8 cellular contexts compared by ENCODE assay signal in genomic region chr7:35799846-35800717, GRCh38. TPM values are rescaled to one million over a fixed set of nuclear protein-coding genes. Genes with fewer than 3 reads are reported as not detected.
DNase-seq lines count a peak whose midpoint lies in the region; ATAC-seq and TF ChIP-seq lines count a peak whose summit lies in the region.

No MANE protein-coding gene starts in this region.

- TF ChIP-seq CTCF in AG10803 (conservative IDR thresholded peaks at IDR 0.05; ENCODE audit: low read length) (no peak), WI38 (IDR thresholded peaks at IDR 0.05; ENCODE audit: low read depth, low read length) (no peak), kidney epithelial cell (IDR thresholded peaks at IDR 0.05; ENCODE audit: insufficient read depth, low read length, poor library complexity, severe bottlenecking) (no peak)

- H3K27ac Mint-ChIP-seq in central memory CD8-positive, alpha-beta T cell (ENCODE audit: low read depth), result peak overlapping the region; percentile 99

- H3K4me3 Mint-ChIP-seq in central memory CD8-positive, alpha-beta T cell, result peak overlapping the region; percentile 98

- ATAC-seq in GM19025 (IDR thresholded peaks at IDR 0.05; ENCODE audit: low read depth, unreplicated experiment), result peak; percentile 36
- ATAC-seq in HG03175 (IDR thresholded peaks at IDR 0.05; ENCODE audit: unreplicated experiment), result peak; percentile 53
- ATAC-seq in central memory CD8-positive, alpha-beta T cell (replicated peaks; ENCODE audit: extremely low read depth, poor library complexity, severe bottlenecking), result peak; percentile 28

- no peaks in the 10 kb centered on the region for H3K27me3 ChIP-seq in kidney epithelial cell (ENCODE audit: control insufficient read depth, insufficient read depth, low read length)

- DNase-seq in AG10803 (ENCODE audit: low read depth) (peak; percentile 85), NCI-H2227 (lab: John Stamatoyannopoulos, UW; ENCODE audit: unreplicated experiment) (peak; percentile 92), kidney epithelial cell (ENCODE audit: low read depth) (peak; percentile 38)
- DNase-seq in central memory CD8-positive, alpha-beta T cell (ENCODE audit: low spot score in 2 of 2), result peak in 1 of 2 donors; percentile 69
- DNase-seq in stimulated activated CD4-positive, alpha-beta T cell treated with anti-CD3 and anti-CD28 coated beads, Interleukin-15, amount 100 ng/mL, for 48 hours (ENCODE audit: low read depth in 2 of 2), result peak; percentile 72 to 77

- peaks cover 47% of the 10 kb centered on the region for H3K4me1 Mint-ChIP-seq in central memory CD8-positive, alpha-beta T cell

- H3K4me3 ChIP-seq in AG10803 (ENCODE audit: low read length) (peak overlapping the region; percentile 82), WI38 (ENCODE audit: low read depth, low read length) (peak overlapping the region; percentile 86), kidney epithelial cell (ENCODE audit: low read depth, low read length) (peak overlapping the region; percentile 83)

- no peaks in the 10 kb centered on the region for H3K36me3 ChIP-seq in kidney epithelial cell (ENCODE audit: control insufficient read depth, insufficient read depth, low read length)

- H3K36me3 Mint-ChIP-seq in central memory CD8-positive, alpha-beta T cell (ENCODE audit: insufficient read depth), result peaks cover 26% of the 10 kb centered on the region

- no peaks in the 10 kb centered on the region for H3K27me3 Mint-ChIP-seq in central memory CD8-positive, alpha-beta T cell

- H3K9me3 Mint-ChIP-seq in central memory CD8-positive, alpha-beta T cell, result no peaks in the 10 kb centered on the region

RNA-seq across cellular contexts. Expression of gene SEPTIN7, which starts 0.8 kb away (rescaled TPM):
- total RNA-seq in kidney epithelial cell, result 147 and 175 TPM in 2 replicates
